Comparison of ENCODE assay signal across 1 cellular context in the genomic region with DNA sequence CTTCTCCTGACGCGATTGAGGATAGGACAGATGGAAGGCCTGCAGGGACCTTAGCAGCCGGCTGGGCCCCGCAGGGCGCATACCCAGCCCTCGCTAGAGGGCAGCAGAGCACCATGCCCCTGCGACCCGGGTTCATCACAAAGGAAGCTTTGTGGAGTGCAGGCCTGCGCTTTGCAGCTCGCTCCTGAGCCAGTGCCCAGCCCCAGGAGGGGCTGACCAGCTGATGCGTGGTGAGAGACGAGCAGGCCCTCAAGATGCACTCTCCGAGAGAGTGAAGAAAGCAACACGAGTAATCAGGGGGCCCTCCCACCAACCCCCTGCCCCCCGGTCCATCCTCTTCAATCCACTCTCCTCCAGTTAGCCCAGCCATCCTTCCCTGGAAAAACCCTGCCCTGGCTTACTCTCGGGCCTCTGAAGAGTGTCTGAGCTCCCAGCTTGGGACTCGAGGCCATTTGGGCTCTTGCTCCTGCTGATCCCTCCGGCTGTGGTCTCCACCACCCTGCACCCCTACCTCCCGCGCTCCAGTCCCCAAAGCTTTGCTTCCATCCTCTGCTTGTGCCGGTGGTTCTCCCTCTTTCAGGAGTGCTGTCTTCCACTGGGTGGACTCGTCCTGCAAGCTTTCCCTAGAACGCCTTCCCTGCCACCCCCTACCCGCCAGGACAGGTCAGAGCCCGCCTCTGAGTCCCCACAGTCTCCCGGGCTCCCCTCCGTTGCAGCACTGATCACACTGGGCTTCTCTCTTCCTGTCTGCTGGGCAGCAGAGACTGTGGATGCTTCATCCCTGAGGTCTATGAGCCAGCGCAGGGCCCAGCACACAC.
TF ChIP-seq lines count a peak whose summit lies in the region.

No MANE protein-coding gene starts in this region.

TF ChIP-seq in HepG2, 621 proteins besides CTCF, POLR2A, EP300 and RAD21 (continued from another document and continues in another):
- TF ChIP-seq ZNF687 (CRISPR knock-in tag; IDR thresholded peaks at IDR 0.05) (peak; percentile 89), ELF3 (CRISPR knock-in tag; IDR thresholded peaks at IDR 0.05) (peak; percentile 62; the same call in 1 of the 2 replicates), U2AF1 (optimal IDR thresholded peaks at IDR 0.05; ENCODE audit: low read depth, low read length) (no peak), ZNF547 (CRISPR knock-in tag; IDR thresholded peaks at IDR 0.05) (0 out of 2 replicates have a peak, but pooled peaks have one; percentile 23), ZNF770 (CRISPR knock-in tag; IDR thresholded peaks at IDR 0.05) (peak; percentile 50; the same call in 1 of the 2 replicates), MTF1 (CRISPR knock-in tag; IDR thresholded peaks at IDR 0.05) (no peak), JDP2 (CRISPR knock-in tag; IDR thresholded peaks at IDR 0.05; ENCODE audit: borderline replicate concordance) (no peak), SCMH1 (CRISPR knock-in tag; IDR thresholded peaks at IDR 0.05; ENCODE audit: borderline replicate concordance) (no peak), SRY (CRISPR knock-in tag; IDR thresholded peaks at IDR 0.05) (no peak), MXD3 (CRISPR knock-in tag; IDR thresholded peaks at IDR 0.05) (0 out of 2 replicates have a peak, but pooled peaks have one; percentile 48), HNRNPH1 (optimal IDR thresholded peaks at IDR 0.05; ENCODE audit: low read depth, low read length) (no peak), JUN (CRISPR knock-in tag; IDR thresholded peaks at IDR 0.05) (no peak), HDAC2 (CRISPR knock-in tag; IDR thresholded peaks at IDR 0.05) (peak; percentile 78), DDIT3 (CRISPR knock-in tag; IDR thresholded peaks at IDR 0.05) (no peak), HOXA9 (CRISPR knock-in tag; IDR thresholded peaks at IDR 0.05; ENCODE audit: borderline replicate concordance) (no peak), ZNF841 (CRISPR knock-in tag; IDR thresholded peaks at IDR 0.05; ENCODE audit: borderline replicate concordance) (no peak), NRL (CRISPR knock-in tag; IDR thresholded peaks at IDR 0.05; ENCODE audit: borderline replicate concordance) (0 out of 2 replicates have a peak, but pooled peaks have one; percentile 39), ZSCAN9 (CRISPR knock-in tag; IDR thresholded peaks at IDR 0.05; ENCODE audit: borderline replicate concordance) (peak; percentile 29; the same call in 1 of the 2 replicates), HNF4A (CRISPR knock-in tag; IDR thresholded peaks at IDR 0.05) (peak; percentile 43; the same call in 1 of the 2 replicates), HNRNPUL1 (IDR thresholded peaks at IDR 0.05; ENCODE audit: low read depth, low read length) (no peak), SNRNP70 (IDR thresholded peaks at IDR 0.05; ENCODE audit: low read depth, low read length) (no peak), ZNF468 (CRISPR knock-in tag; IDR thresholded peaks at IDR 0.05) (no peak), NFKB2 (CRISPR knock-in tag; IDR thresholded peaks at IDR 0.05; ENCODE audit: borderline replicate concordance) (peak; percentile 72; the same call in 1 of the 2 replicates), XRCC5 (optimal IDR thresholded peaks at IDR 0.05; ENCODE audit: low read length) (peak; percentile 75), FOXO1 (CRISPR knock-in tag; IDR thresholded peaks at IDR 0.05) (peak; percentile 54), KLF11 (CRISPR knock-in tag; IDR thresholded peaks at IDR 0.05) (peak; percentile 74; the same call in 1 of the 2 replicates), ZNF839 (CRISPR knock-in tag; IDR thresholded peaks at IDR 0.05; ENCODE audit: borderline replicate concordance) (0 out of 2 replicates have a peak, but pooled peaks have one; percentile 60), ZNF652 (CRISPR knock-in tag; IDR thresholded peaks at IDR 0.05; ENCODE audit: borderline replicate concordance, low read depth) (peak; percentile 37; the same call in 1 of the 2 replicates), AHR (CRISPR knock-in tag; IDR thresholded peaks at IDR 0.05) (no peak), ZNF44 (CRISPR knock-in tag; IDR thresholded peaks at IDR 0.05) (no peak), MIXL1 (CRISPR knock-in tag; IDR thresholded peaks at IDR 0.05) (peak; percentile 39; the same call in 1 of the 2 replicates)
- TF ChIP-seq, protein P1, sequence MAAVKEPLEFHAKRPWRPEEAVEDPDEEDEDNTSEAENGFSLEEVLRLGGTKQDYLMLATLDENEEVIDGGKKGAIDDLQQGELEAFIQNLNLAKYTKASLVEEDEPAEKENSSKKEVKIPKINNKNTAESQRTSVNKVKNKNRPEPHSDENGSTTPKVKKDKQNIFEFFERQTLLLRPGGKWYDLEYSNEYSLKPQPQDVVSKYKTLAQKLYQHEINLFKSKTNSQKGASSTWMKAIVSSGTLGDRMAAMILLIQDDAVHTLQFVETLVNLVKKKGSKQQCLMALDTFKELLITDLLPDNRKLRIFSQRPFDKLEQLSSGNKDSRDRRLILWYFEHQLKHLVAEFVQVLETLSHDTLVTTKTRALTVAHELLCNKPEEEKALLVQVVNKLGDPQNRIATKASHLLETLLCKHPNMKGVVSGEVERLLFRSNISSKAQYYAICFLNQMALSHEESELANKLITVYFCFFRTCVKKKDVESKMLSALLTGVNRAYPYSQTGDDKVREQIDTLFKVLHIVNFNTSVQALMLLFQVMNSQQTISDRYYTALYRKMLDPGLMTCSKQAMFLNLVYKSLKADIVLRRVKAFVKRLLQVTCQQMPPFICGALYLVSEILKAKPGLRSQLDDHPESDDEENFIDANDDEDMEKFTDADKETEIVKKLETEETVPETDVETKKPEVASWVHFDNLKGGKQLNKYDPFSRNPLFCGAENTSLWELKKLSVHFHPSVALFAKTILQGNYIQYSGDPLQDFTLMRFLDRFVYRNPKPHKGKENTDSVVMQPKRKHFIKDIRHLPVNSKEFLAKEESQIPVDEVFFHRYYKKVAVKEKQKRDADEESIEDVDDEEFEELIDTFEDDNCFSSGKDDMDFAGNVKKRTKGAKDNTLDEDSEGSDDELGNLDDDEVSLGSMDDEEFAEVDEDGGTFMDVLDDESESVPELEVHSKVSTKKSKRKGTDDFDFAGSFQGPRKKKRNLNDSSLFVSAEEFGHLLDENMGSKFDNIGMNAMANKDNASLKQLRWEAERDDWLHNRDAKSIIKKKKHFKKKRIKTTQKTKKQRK (IDR thresholded peaks at IDR 0.05; ENCODE audit: low read length) = no peak
- TF ChIP-seq, protein P2, sequence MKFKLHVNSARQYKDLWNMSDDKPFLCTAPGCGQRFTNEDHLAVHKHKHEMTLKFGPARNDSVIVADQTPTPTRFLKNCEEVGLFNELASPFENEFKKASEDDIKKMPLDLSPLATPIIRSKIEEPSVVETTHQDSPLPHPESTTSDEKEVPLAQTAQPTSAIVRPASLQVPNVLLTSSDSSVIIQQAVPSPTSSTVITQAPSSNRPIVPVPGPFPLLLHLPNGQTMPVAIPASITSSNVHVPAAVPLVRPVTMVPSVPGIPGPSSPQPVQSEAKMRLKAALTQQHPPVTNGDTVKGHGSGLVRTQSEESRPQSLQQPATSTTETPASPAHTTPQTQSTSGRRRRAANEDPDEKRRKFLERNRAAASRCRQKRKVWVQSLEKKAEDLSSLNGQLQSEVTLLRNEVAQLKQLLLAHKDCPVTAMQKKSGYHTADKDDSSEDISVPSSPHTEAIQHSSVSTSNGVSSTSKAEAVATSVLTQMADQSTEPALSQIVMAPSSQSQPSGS (CRISPR knock-in tag; IDR thresholded peaks at IDR 0.05) = peak; percentile 70; the same call in 1 of the 2 replicates
- TF ChIP-seq, protein P3, sequence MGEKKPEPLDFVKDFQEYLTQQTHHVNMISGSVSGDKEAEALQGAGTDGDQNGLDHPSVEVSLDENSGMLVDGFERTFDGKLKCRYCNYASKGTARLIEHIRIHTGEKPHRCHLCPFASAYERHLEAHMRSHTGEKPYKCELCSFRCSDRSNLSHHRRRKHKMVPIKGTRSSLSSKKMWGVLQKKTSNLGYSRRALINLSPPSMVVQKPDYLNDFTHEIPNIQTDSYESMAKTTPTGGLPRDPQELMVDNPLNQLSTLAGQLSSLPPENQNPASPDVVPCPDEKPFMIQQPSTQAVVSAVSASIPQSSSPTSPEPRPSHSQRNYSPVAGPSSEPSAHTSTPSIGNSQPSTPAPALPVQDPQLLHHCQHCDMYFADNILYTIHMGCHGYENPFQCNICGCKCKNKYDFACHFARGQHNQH (CRISPR knock-in tag; IDR thresholded peaks at IDR 0.05) = peak; percentile 71; the same call in 1 of the 2 replicates
- TF ChIP-seq, protein P4, sequence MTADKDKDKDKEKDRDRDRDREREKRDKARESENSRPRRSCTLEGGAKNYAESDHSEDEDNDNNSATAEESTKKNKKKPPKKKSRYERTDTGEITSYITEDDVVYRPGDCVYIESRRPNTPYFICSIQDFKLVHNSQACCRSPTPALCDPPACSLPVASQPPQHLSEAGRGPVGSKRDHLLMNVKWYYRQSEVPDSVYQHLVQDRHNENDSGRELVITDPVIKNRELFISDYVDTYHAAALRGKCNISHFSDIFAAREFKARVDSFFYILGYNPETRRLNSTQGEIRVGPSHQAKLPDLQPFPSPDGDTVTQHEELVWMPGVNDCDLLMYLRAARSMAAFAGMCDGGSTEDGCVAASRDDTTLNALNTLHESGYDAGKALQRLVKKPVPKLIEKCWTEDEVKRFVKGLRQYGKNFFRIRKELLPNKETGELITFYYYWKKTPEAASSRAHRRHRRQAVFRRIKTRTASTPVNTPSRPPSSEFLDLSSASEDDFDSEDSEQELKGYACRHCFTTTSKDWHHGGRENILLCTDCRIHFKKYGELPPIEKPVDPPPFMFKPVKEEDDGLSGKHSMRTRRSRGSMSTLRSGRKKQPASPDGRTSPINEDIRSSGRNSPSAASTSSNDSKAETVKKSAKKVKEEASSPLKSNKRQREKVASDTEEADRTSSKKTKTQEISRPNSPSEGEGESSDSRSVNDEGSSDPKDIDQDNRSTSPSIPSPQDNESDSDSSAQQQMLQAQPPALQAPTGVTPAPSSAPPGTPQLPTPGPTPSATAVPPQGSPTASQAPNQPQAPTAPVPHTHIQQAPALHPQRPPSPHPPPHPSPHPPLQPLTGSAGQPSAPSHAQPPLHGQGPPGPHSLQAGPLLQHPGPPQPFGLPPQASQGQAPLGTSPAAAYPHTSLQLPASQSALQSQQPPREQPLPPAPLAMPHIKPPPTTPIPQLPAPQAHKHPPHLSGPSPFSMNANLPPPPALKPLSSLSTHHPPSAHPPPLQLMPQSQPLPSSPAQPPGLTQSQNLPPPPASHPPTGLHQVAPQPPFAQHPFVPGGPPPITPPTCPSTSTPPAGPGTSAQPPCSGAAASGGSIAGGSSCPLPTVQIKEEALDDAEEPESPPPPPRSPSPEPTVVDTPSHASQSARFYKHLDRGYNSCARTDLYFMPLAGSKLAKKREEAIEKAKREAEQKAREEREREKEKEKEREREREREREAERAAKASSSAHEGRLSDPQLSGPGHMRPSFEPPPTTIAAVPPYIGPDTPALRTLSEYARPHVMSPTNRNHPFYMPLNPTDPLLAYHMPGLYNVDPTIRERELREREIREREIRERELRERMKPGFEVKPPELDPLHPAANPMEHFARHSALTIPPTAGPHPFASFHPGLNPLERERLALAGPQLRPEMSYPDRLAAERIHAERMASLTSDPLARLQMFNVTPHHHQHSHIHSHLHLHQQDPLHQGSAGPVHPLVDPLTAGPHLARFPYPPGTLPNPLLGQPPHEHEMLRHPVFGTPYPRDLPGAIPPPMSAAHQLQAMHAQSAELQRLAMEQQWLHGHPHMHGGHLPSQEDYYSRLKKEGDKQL (CRISPR knock-in tag; IDR thresholded peaks at IDR 0.05; ENCODE audit: low read depth) = no peak
- TF ChIP-seq, protein P5, sequence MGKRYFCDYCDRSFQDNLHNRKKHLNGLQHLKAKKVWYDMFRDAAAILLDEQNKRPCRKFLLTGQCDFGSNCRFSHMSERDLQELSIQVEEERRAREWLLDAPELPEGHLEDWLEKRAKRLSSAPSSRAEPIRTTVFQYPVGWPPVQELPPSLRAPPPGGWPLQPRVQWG (CRISPR knock-in tag; IDR thresholded peaks at IDR 0.05; ENCODE audit: borderline replicate concordance, low read depth) = no peak
